ENCODE assay signal across 14 cellular contexts in the genomic region with DNA sequence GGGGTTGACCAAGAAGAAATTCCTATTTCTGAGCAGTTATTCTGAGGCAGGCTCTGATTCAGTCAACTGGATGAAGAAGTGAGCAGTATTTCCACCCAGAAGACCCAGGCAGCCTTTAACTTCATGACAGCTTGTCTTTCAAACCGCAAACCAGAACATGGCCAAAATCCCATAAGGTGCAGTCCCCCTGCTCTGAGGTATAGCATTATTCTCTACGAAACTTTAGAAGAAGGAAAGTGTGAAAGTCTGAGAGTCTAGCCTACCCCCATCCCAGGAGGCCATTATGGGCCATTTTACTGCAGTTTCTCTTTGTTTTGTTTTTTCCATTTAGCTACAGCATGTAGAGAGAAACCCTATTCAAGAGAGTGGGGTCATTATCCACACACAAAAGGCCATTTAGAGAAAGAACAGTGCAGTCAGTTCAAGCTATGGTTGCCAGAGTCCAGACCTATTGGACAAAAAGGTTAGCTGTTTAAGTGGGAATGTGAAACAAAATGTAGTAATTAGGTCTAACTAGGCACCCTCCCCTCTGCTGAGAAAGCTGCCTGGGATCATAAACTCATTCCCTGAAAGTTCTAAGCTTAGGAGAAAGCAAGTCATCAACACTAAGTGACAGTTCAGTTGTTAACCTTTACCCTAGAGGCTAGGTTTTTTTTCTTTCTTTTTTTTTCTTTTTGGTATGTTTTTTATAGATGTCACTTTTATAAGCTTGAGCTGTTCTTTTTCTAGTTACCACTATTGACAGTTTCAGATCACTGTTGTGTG. TPM values are rescaled to one million over a fixed set of nuclear protein-coding genes. Genes with fewer than 3 reads are reported as not detected.
DNase-seq lines count a peak whose midpoint lies in the region; ATAC-seq and TF ChIP-seq lines count a peak whose summit lies in the region.
"Had no signal": no experiment of that assay in that cellular context is flagged by ENCODE, and none has a peak within 500 bp of the region (broad histone marks: within the 10 kb centered on the region; RNA-seq: fewer than 3 reads in every experiment).

No MANE protein-coding gene starts in this region.

- no peaks in the 10 kb centered on the region for H3K36me3 Mint-ChIP-seq in endodermal cell (ENCODE audit: low read depth)

- H3K36me3 ChIP-seq in endodermal cell (ENCODE audit: control insufficient read depth, insufficient read depth, low read length) (no peaks in the 10 kb centered on the region), upper lobe of left lung (no peaks in the 10 kb centered on the region)

- H3K4me3 ChIP-seq in endodermal cell (ENCODE audit: low read length) (no peak overlapping the region), upper lobe of left lung (no peak overlapping the region)

- peaks cover 24% of the 10 kb centered on the region for H3K4me1 Mint-ChIP-seq in endodermal cell

- peaks cover 15% of the 10 kb centered on the region for H3K27me3 Mint-ChIP-seq in endodermal cell (ENCODE audit: insufficient read depth)
- H3K27me3 Mint-ChIP-seq: IgD-negative memory B cell had no signal

- H3K27me3 ChIP-seq in endodermal cell (ENCODE audit: control insufficient read depth, insufficient read depth, low read length, poor library complexity, severe bottlenecking) (no peaks in the 10 kb centered on the region), upper lobe of left lung (no peaks in the 10 kb centered on the region)

- H3K9ac ChIP-seq in endodermal cell (ENCODE audit: extremely low read depth, low read length, poor library complexity, severe bottlenecking) = no peak overlapping the region

- WGBS in endodermal cell (ENCODE audit: insufficient coverage in 1 of 2, insufficient read length in 1 of 2), 2 experiments = 83 to 85% methylated on average over 1 to 2 of the region's 2 CpGs
- WGBS in upper lobe of left lung, 2 donors = 83 to 98% methylated on average over 2 of the region's 2 CpGs

- H3K9me3 ChIP-seq in endodermal cell (ENCODE audit: control insufficient read depth, low read length) (peaks cover 18% of the 10 kb centered on the region), upper lobe of left lung (peaks cover 0 to 11% (median 3%) of the 10 kb centered on the region in 4 donors)

- no peak for TF ChIP-seq EP300 in upper lobe of left lung (IDR thresholded peaks at IDR 0.05)

- DNase-seq in NCI-H2227 treated with DMSO at 0.1 percent for 48 hours (lab: John Stamatoyannopoulos, UW) = peak; percentile 42
- DNase-seq in NCI-H2227 (lab: John Stamatoyannopoulos, UW; ENCODE audit: unreplicated experiment) = no peak
- no peak for DNase-seq in endodermal cell
- DNase-seq in substantia nigra (lab: John Stamatoyannopoulos, UW) = peak in 10 of 49 donors; percentile 12 to 64 (median 21)
- no peak for DNase-seq in NCI-H2171 (lab: John Stamatoyannopoulos, UW)
- no peak for DNase-seq in NCI-H187 treated with DMSO at 0.1 percent for 48 hours (lab: John Stamatoyannopoulos, UW)
- no peak for DNase-seq in upper lobe of left lung
- DNase-seq: activated CD4-positive, alpha-beta T cell treated with anti-CD3 and anti-CD28 coated beads for 1 hour; activated gamma-delta T cell; central memory CD4-positive, alpha-beta T cell; left ventricle myocardium superior; NCI-H2171 treated with DMSO at 0.1 percent for 48 hours had no signal

- H3K9me3 Mint-ChIP-seq in endodermal cell = no peaks in the 10 kb centered on the region

- H3K4me3 Mint-ChIP-seq in endodermal cell = no peak overlapping the region

- H3K27ac ChIP-seq in endodermal cell (ENCODE audit: low read depth, low read length) (peak overlapping the region; percentile 45), substantia nigra (ENCODE audit: low read depth, low read length, poor library complexity, severe bottlenecking) (peak overlapping the region; percentile 52), upper lobe of left lung (no peak overlapping the region)

- H3K4me1 ChIP-seq in endodermal cell (ENCODE audit: control insufficient read depth, insufficient read depth, low read length) = peaks cover 6% of the 10 kb centered on the region
- H3K4me1 ChIP-seq in upper lobe of left lung = peaks cover 0 to 7% (median 2%) of the 10 kb centered on the region in 4 donors

- no peak for TF ChIP-seq CTCF in endodermal cell (conservative IDR thresholded peaks at IDR 0.05)
- TF ChIP-seq CTCF in upper lobe of left lung (IDR thresholded peaks at IDR 0.05) = no peak

- ATAC-seq in HG03066 (IDR thresholded peaks at IDR 0.05; ENCODE audit: low read depth, unreplicated experiment) (peak; percentile 60), upper lobe of left lung (ENCODE audit: low FRiP score in 2 of 2) (no peak)
- ATAC-seq: left ventricle myocardium superior had no signal

- TF ChIP-seq POLR2A in upper lobe of left lung (IDR thresholded peaks at IDR 0.05) = no peak

- H3K27ac Mint-ChIP-seq in endodermal cell = no peak overlapping the region

RNA-seq across cellular contexts. Expression of gene RASGEF1B, which starts 52.1 kb away (rescaled TPM):
- total RNA-seq in endodermal cell = 10 to 100 TPM; 15.3 to 26.7 TPM
- polyA plus RNA-seq in endodermal cell (2013, experiment 1 of 2) = 9.0 TPM
- polyA plus RNA-seq in endodermal cell (2013, experiment 2 of 2) = 10.0 TPM
- 10 to 100 TPM; 45.7 to 81.2 (median 71.4) TPM for total RNA-seq in upper lobe of left lung

Comparison
In these comparisons a context has a peak if more than half of its experiments do, and no peak if none do; other contexts are left out.
1. H3K27ac ChIP-seq: peak in endodermal cell (single experiment) and substantia nigra (single experiment); none in upper lobe of left lung (0 of 4).